Comparison of ENCODE assay signal across 18 cellular contexts in the genomic region with DNA sequence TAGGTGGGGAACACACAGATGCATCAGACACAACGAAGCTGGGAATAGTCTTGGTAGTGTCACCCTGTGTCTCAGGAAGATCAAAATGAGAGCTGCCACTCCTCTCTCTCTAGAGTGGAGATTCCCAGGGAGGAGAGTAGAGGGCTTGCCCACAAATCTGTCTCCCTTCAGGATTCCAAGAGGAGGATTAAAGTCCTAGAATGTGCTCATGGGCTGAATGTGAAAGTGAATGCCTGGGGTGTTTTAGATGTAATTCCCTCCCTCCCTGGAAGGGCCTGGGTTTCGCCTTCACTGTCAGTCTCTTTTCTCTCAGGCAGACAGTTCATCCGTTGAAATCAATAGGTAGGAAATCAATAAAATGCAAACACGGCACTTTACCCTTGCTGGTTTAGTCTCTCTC.
"Had no signal": no experiment of that assay in that cellular context is flagged by ENCODE, and none has a peak within 500 bp of the region (broad histone marks: within the 10 kb centered on the region; RNA-seq: fewer than 3 reads in every experiment).

No MANE protein-coding gene starts in this region.

- H3K27me3 Mint-ChIP-seq: type B pancreatic cell had no signal

- H3K27me3 ChIP-seq: gastrocnemius medialis, suprapubic skin, thyroid gland had no signal

- H3K9me3 ChIP-seq: gastrocnemius medialis, suprapubic skin, thyroid gland had no signal

- H3K27ac ChIP-seq: coronary artery, gastrocnemius medialis, suprapubic skin, thyroid gland had no signal

- H3K4me1 ChIP-seq: gastrocnemius medialis, suprapubic skin had no signal

- ATAC-seq: esophagus mucosa; gastrocnemius medialis; left lobe of liver; naive thymus-derived CD8-positive, alpha-beta T cell; right cardiac atrium; stimulated activated effector memory CD8-positive, alpha-beta T cell treated with anti-CD3 and anti-CD28 coated beads, Interleukin-12 subunit alpha, Interleukin-12 subunit beta, amount 100 ng/mL, for 72 hours; stimulated activated naive CD8-positive, alpha-beta T cell treated with anti-CD3 and anti-CD28 coated beads, Interleukin-15, Interleukin-2, amounts not matched to agents 100 U/mL and 50 U/mL, for 24 hours had no signal

- FAIRE-seq: urothelium cell line had no signal

- H3K36me3 ChIP-seq: gastrocnemius medialis, suprapubic skin, thyroid gland had no signal

- H3K27ac Mint-ChIP-seq: naive thymus-derived CD8-positive, alpha-beta T cell; stimulated activated effector memory CD8-positive, alpha-beta T cell treated with anti-CD3 and anti-CD28 coated beads, Interleukin-12 subunit alpha, Interleukin-12 subunit beta, amount 100 ng/mL, for 72 hours; type B pancreatic cell had no signal

- H3K36me3 Mint-ChIP-seq: stimulated activated effector memory CD8-positive, alpha-beta T cell treated with anti-CD3 and anti-CD28 coated beads, Interleukin-12 subunit alpha, Interleukin-12 subunit beta, amount 100 ng/mL, for 72 hours; type B pancreatic cell had no signal

- H3K4me3 ChIP-seq: coronary artery, gastrocnemius medialis, suprapubic skin, thyroid gland had no signal

- H3K4me1 Mint-ChIP-seq: naive thymus-derived CD8-positive, alpha-beta T cell; stimulated activated effector memory CD8-positive, alpha-beta T cell treated with anti-CD3 and anti-CD28 coated beads, Interleukin-12 subunit alpha, Interleukin-12 subunit beta, amount 100 ng/mL, for 72 hours had no signal

- DNase-seq: effector CD4-positive, alpha-beta T cell; gastrocnemius medialis; islet precursor cell; mammary epithelial cell; naive thymus-derived CD8-positive, alpha-beta T cell; posterior cingulate gyrus; right cardiac atrium; stimulated activated CD4-positive, alpha-beta T cell treated with anti-CD3 and anti-CD28 coated beads, Interleukin-4, amount 100 ng/mL, for 1 hour; stimulated activated CD8-positive, alpha-beta memory T cell treated with anti-CD3 and anti-CD28 coated beads, Interleukin-4, amount 100 ng/mL, for 48 hours; stimulated activated naive CD8-positive, alpha-beta T cell treated with anti-CD3 and anti-CD28 coated beads, Interleukin-15, Interleukin-2, amounts not matched to agents 100 U/mL and 50 U/mL, for 24 hours; thyroid gland had no signal

- H3K4me3 Mint-ChIP-seq: naive thymus-derived CD8-positive, alpha-beta T cell; stimulated activated effector memory CD8-positive, alpha-beta T cell treated with anti-CD3 and anti-CD28 coated beads, Interleukin-12 subunit alpha, Interleukin-12 subunit beta, amount 100 ng/mL, for 72 hours; type B pancreatic cell had no signal
